Comparison of ENCODE assay signal across 20 cellular contexts in genomic region chr17:17502741-17503565, GRCh38.
"Had no signal": no experiment of that assay in that cellular context is flagged by ENCODE, and none has a peak within 500 bp of the region (broad histone marks: within the 10 kb centered on the region; RNA-seq: fewer than 3 reads in every experiment).

No MANE protein-coding gene starts in this region.

- H3K4me1 Mint-ChIP-seq: central memory CD8-positive, alpha-beta T cell; naive thymus-derived CD8-positive, alpha-beta T cell; T-cell had no signal

- H3K4me3 ChIP-seq: adrenal gland, esophagus squamous epithelium, skin epidermis, suprapubic skin, upper lobe of left lung had no signal

- H3K36me3 Mint-ChIP-seq: naive thymus-derived CD8-positive, alpha-beta T cell; T-cell had no signal

- H3K9me3 ChIP-seq: adrenal gland, esophagus squamous epithelium, SK-N-SH, suprapubic skin, upper lobe of left lung had no signal

- H3K4me1 ChIP-seq: adrenal gland had no signal

- H3K27ac Mint-ChIP-seq: progenitor cell of endocrine pancreas; stimulated activated naive CD8-positive, alpha-beta T cell treated with anti-CD3 and anti-CD28 coated beads, Interleukin-15, Interleukin-2, amounts not matched to agents 100 ng/mL and 50 ng/mL, for 24 hours; T-cell had no signal

- H3K36me3 ChIP-seq: adrenal gland, suprapubic skin, upper lobe of left lung had no signal

- FAIRE-seq: endothelial cell of umbilical vein had no signal

- H3K9me2 ChIP-seq: SK-N-SH had no signal

- H3K4me3 Mint-ChIP-seq: central memory CD8-positive, alpha-beta T cell; naive thymus-derived CD8-positive, alpha-beta T cell; stimulated activated naive CD8-positive, alpha-beta T cell treated with anti-CD3 and anti-CD28 coated beads, Interleukin-15, Interleukin-2, amounts not matched to agents 100 ng/mL and 50 ng/mL, for 24 hours; T-cell had no signal

- H3K4me2 ChIP-seq: SK-N-SH had no signal

- H3K27me3 Mint-ChIP-seq: central memory CD8-positive, alpha-beta T cell had no signal

- H3K27me3 ChIP-seq: adrenal gland, suprapubic skin, upper lobe of left lung had no signal

- H3K27ac ChIP-seq: adrenal gland, esophagus squamous epithelium, skin epidermis, suprapubic skin, upper lobe of left lung had no signal

- ATAC-seq: left colon; naive thymus-derived CD8-positive, alpha-beta T cell; T-cell had no signal

- H3K9me3 Mint-ChIP-seq: central memory CD8-positive, alpha-beta T cell; naive thymus-derived CD8-positive, alpha-beta T cell; stimulated activated naive CD8-positive, alpha-beta T cell treated with anti-CD3 and anti-CD28 coated beads, Interleukin-15, Interleukin-2, amounts not matched to agents 100 ng/mL and 50 ng/mL, for 24 hours; T-cell had no signal

- DNase-seq: activated CD4-positive, alpha-beta T cell treated with anti-CD3 and anti-CD28 coated beads, Interleukin-2, amount 50 U/mL, for 4 hours; activated CD4-positive, CD25-positive, alpha-beta regulatory T cell treated with anti-CD3 and anti-CD28 coated beads, Interleukin-2, amount 50 U/mL, for 72 hours; activated naive CD4-positive, alpha-beta T cell treated with Interleukin-2 at 50 U/mL for 16 hours; activated T-cell treated with anti-CD3 and anti-CD28 coated beads for 4 hours; adrenal gland; effector CD8-positive, alpha-beta T cell; esophagus squamous epithelium; left colon; naive thymus-derived CD8-positive, alpha-beta T cell; SK-N-SH; stimulated activated CD4-positive, alpha-beta T cell treated with anti-CD3 and anti-CD28 coated beads, Interleukin-4, amount 100 ng/mL, for 4 hours; T-cell; T1000; upper lobe of left lung had no signal
